In the genomic region with DNA sequence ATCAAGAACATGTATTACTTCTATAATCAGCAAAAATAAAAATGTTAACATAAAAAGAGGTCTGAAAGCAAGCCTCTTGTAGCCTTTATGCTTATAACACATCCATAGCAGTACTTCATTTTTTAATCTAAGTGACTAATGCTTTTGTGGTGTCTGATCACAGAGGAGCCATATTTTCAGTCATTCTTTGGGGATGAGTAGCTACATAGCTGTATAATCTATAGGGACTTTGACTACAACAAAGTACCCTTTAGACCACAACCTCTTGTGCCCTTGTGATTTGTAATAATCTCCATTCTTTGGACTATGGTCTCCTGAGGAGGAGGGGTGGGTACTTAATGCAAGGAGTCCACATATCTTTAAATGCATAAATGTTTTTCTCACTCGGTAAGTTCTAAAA, we compare ENCODE assay signal across 18 cellular contexts. TPM values are rescaled to one million over a fixed set of nuclear protein-coding genes. Genes with fewer than 3 reads are reported as not detected.
DNase-seq lines count a peak whose midpoint lies in the region; ATAC-seq, FAIRE-seq and TF ChIP-seq lines count a peak whose summit lies in the region.
"Had no signal": no experiment of that assay in that cellular context is flagged by ENCODE, and none has a peak within 500 bp of the region (broad histone marks: within the 10 kb centered on the region; RNA-seq: fewer than 3 reads in every experiment).

No MANE protein-coding gene starts in this region.

- H3K9ac ChIP-seq in astrocyte (ENCODE audit: low read length), result peak overlapping the region; percentile 28
- H3K9ac ChIP-seq: neural progenitor cell had no signal

- H3K4me2 ChIP-seq in astrocyte (ENCODE audit: low read length), result peak overlapping the region; percentile 61
- H3K4me2 ChIP-seq: neural progenitor cell had no signal

- no peaks in the 10 kb centered on the region for H3K36me3 ChIP-seq in astrocyte (ENCODE audit: insufficient read depth, low read length)
- H3K36me3 ChIP-seq: neural progenitor cell, right lobe of liver, SJCRH30, upper lobe of left lung had no signal

- intact Hi-C loops in activated CD4-positive, alpha-beta T cell treated with anti-CD3 and anti-CD28 coated beads, Interleukin-2, amount 10 ng/mL, durations not matched to agents 24 days and 14 days (cut with micrococcal nuclease), result no loop called here

- TF ChIP-seq CTCF in AG04450 (IDR thresholded peaks at IDR 0.05; ENCODE audit: low read depth, low read length) (no peak), HFFc6 (IDR thresholded peaks at IDR 0.05) (no peak), astrocyte (IDR thresholded peaks at IDR 0.05; ENCODE audit: insufficient read depth, low read depth, low read length) (no peak)

- H3K27me3 ChIP-seq in AG04450 (ENCODE audit: control insufficient read depth, insufficient read depth, low read length), result no peaks in the 10 kb centered on the region
- H3K27me3 ChIP-seq in astrocyte (ENCODE audit: insufficient read depth, low read length), result no peaks in the 10 kb centered on the region
- H3K27me3 ChIP-seq: body of pancreas, neural progenitor cell, right lobe of liver, SJCRH30, upper lobe of left lung had no signal

- peaks cover 32% of the 10 kb centered on the region for H3K4me1 ChIP-seq in astrocyte (ENCODE audit: insufficient read depth, low read length)
- H3K4me1 ChIP-seq: body of pancreas, neural progenitor cell, right lobe of liver, SJCRH30, upper lobe of left lung had no signal

- no peak for ATAC-seq in GM21786 (IDR thresholded peaks at IDR 0.05; ENCODE audit: unreplicated experiment)
- ATAC-seq: activated CD8-positive, alpha-beta T cell treated with anti-CD3 and anti-CD28 coated beads for 36 hours; body of pancreas; effector memory CD8-positive, alpha-beta T cell; right lobe of liver had no signal

- no peaks in the 10 kb centered on the region for H3K9me3 Mint-ChIP-seq in HFFc6
- no peaks in the 10 kb centered on the region for H3K9me3 Mint-ChIP-seq in astrocyte (ENCODE audit: unreplicated experiment)
- H3K9me3 Mint-ChIP-seq in activated CD4-positive, alpha-beta T cell treated with anti-CD3 and anti-CD28 coated beads, Interleukin-2, amount 10 ng/mL, durations not matched to agents 24 days and 14 days, result no peaks in the 10 kb centered on the region
- H3K9me3 Mint-ChIP-seq: activated CD8-positive, alpha-beta T cell treated with anti-CD3 and anti-CD28 coated beads for 36 hours; effector memory CD8-positive, alpha-beta T cell had no signal

- H3K36me3 Mint-ChIP-seq in HFFc6 (ENCODE audit: low read depth) (no peaks in the 10 kb centered on the region), astrocyte (ENCODE audit: low read depth, unreplicated experiment) (peaks cover 4% of the 10 kb centered on the region)
- H3K36me3 Mint-ChIP-seq in activated CD4-positive, alpha-beta T cell treated with anti-CD3 and anti-CD28 coated beads, Interleukin-2, amount 10 ng/mL, durations not matched to agents 24 days and 14 days (ENCODE audit: low read depth), result no peaks in the 10 kb centered on the region
- H3K36me3 Mint-ChIP-seq: neural progenitor cell had no signal

- H3K4me3 Mint-ChIP-seq in HFFc6, result peak overlapping the region; percentile 50; the same call in 1 of the 2 replicates
- no peak overlapping the region for H3K4me3 Mint-ChIP-seq in astrocyte (ENCODE audit: unreplicated experiment)
- no peak overlapping the region for H3K4me3 Mint-ChIP-seq in activated CD4-positive, alpha-beta T cell treated with anti-CD3 and anti-CD28 coated beads, Interleukin-2, amount 10 ng/mL, durations not matched to agents 24 days and 14 days
- H3K4me3 Mint-ChIP-seq: activated CD8-positive, alpha-beta T cell treated with anti-CD3 and anti-CD28 coated beads for 36 hours; B cell; effector memory CD8-positive, alpha-beta T cell; neural progenitor cell had no signal

- POLR2A ChIA-PET in AG04450 (lab: Yijun Ruan, JAX), result no interaction called here

- DNase-seq in AG04450 (ENCODE audit: low read depth, low spot score), result peak; percentile 20
- peak; percentile 64 for DNase-seq in HFFc6
- DNase-seq in astrocyte (ENCODE audit: low read depth), result peak; percentile 86
- peak; percentile 32 for DNase-seq in foreskin melanocyte
- DNase-seq in activated CD4-positive, alpha-beta T cell treated with anti-CD3 and anti-CD28 coated beads, Interleukin-2, amount 10 ng/mL, durations not matched to agents 24 days and 14 days, result no peak
- no peak for DNase-seq in NAMALWA (ENCODE audit: low spot score)
- no peak for DNase-seq in SK-N-DZ (ENCODE audit: low spot score)
- DNase-seq: activated CD8-positive, alpha-beta T cell treated with anti-CD3 and anti-CD28 coated beads for 36 hours; activated effector memory CD4-positive, alpha-beta T cell treated with Interleukin-2 at 50 U/mL for 16 hours; body of pancreas; effector memory CD8-positive, alpha-beta T cell; KG1; right lobe of liver; SJCRH30; upper lobe of left lung had no signal

- no peak overlapping the region for H3K4me3 ChIP-seq in AG04450 (ENCODE audit: low read depth, low read length)
- no peak overlapping the region for H3K4me3 ChIP-seq in astrocyte (ENCODE audit: insufficient read depth, low read depth, low read length)
- H3K4me3 ChIP-seq: body of pancreas, neural progenitor cell, right lobe of liver, SJCRH30, upper lobe of left lung had no signal

- peaks cover 56% of the 10 kb centered on the region for H3K4me1 Mint-ChIP-seq in HFFc6 (ENCODE audit: low read depth)
- H3K4me1 Mint-ChIP-seq in astrocyte (ENCODE audit: low read depth, unreplicated experiment), result peaks cover 31% of the 10 kb centered on the region
- peaks cover 1% of the 10 kb centered on the region for H3K4me1 Mint-ChIP-seq in activated CD4-positive, alpha-beta T cell treated with anti-CD3 and anti-CD28 coated beads, Interleukin-2, amount 10 ng/mL, durations not matched to agents 24 days and 14 days
- H3K4me1 Mint-ChIP-seq: B cell, neural progenitor cell had no signal

- CTCF ChIA-PET in AG04450 (lab: Charles Lee), result no interaction called here

- H3K27ac ChIP-seq in AG04450 (ENCODE audit: low read depth, low read length) (no peak overlapping the region), astrocyte (ENCODE audit: low read depth, low read length) (peak overlapping the region; percentile 75)
- H3K27ac ChIP-seq: body of pancreas, neural progenitor cell, right lobe of liver, SJCRH30, upper lobe of left lung had no signal

- H3K27ac Mint-ChIP-seq in HFFc6, result peak overlapping the region; percentile 76
- peak overlapping the region; percentile 72 for H3K27ac Mint-ChIP-seq in astrocyte (ENCODE audit: unreplicated experiment)
- H3K27ac Mint-ChIP-seq in activated CD4-positive, alpha-beta T cell treated with anti-CD3 and anti-CD28 coated beads, Interleukin-2, amount 10 ng/mL, durations not matched to agents 24 days and 14 days, result no peak overlapping the region
- H3K27ac Mint-ChIP-seq: activated CD8-positive, alpha-beta T cell treated with anti-CD3 and anti-CD28 coated beads for 36 hours; B cell; effector memory CD8-positive, alpha-beta T cell had no signal

- H3K27me3 Mint-ChIP-seq in HFFc6 (ENCODE audit: insufficient read depth), result no peaks in the 10 kb centered on the region
- H3K27me3 Mint-ChIP-seq in astrocyte (ENCODE audit: low read depth, unreplicated experiment), result no peaks in the 10 kb centered on the region
- no peaks in the 10 kb centered on the region for H3K27me3 Mint-ChIP-seq in activated CD4-positive, alpha-beta T cell treated with anti-CD3 and anti-CD28 coated beads, Interleukin-2, amount 10 ng/mL, durations not matched to agents 24 days and 14 days
- H3K27me3 Mint-ChIP-seq: activated CD8-positive, alpha-beta T cell treated with anti-CD3 and anti-CD28 coated beads for 36 hours; B cell; effector memory CD8-positive, alpha-beta T cell had no signal

- FAIRE-seq in astrocyte (lab: Jason Lieb, UNC), result no peak

- no peak overlapping the region for H2AFZ ChIP-seq in astrocyte (ENCODE audit: low read depth, low read length)
- H2AFZ ChIP-seq: neural progenitor cell had no signal

- H3K9me3 ChIP-seq in AG04450 (ENCODE audit: control insufficient read depth, insufficient read depth, low read length), result no peaks in the 10 kb centered on the region
- H3K9me3 ChIP-seq in astrocyte (ENCODE audit: insufficient read depth, low read depth, low read length), result no peaks in the 10 kb centered on the region
- H3K9me3 ChIP-seq: body of pancreas, right lobe of liver, SJCRH30, upper lobe of left lung had no signal

- H3K79me2 ChIP-seq in astrocyte (ENCODE audit: insufficient read depth, low read length), result no peaks in the 10 kb centered on the region

- no peaks in the 10 kb centered on the region for H4K20me1 ChIP-seq in astrocyte (ENCODE audit: insufficient read depth, low read length)

RNA-seq across cellular contexts. Expression of gene DRP2, which starts 9.6 kb away (rescaled TPM):
- 4.3 and 5.5 TPM in 2 replicates for polyA plus RNA-seq in AG04450 (2011; rRNA removed)
- polyA minus RNA-seq in AG04450 (2011; rRNA and poly(A)+ RNA removed), result 9.4 and 10.0 TPM in 2 replicates
- total RNA-seq in HFFc6 (2021; fragmentation: NEBNext Ultra II Directional; extraction: Animal tissue kit (Norgen Biotek cat#: 25700)), result under 1 TPM; 0.30 to 0.55 (median 0.37) TPM
- 4.2 and 5.4 TPM in 2 replicates for total RNA-seq in astrocyte
- total RNA-seq in activated CD4-positive, alpha-beta T cell treated with anti-CD3 and anti-CD28 coated beads, Interleukin-2, amount 10 ng/mL, durations not matched to agents 24 days and 14 days, result 0.28 and 0.31 TPM in 2 replicates
- polyA plus RNA-seq in SK-N-DZ (2014; cell fraction: cytosol; rRNA removed), result 1.5 and 2.0 TPM in 2 replicates
- 5.3 and 7.1 TPM in 2 replicates for polyA plus RNA-seq in SK-N-DZ (2014; cell fraction: nucleus; rRNA removed)
- total RNA-seq: B cell, body of pancreas, right lobe of liver had no signal

Comparison
In these comparisons a context has a peak if more than half of its experiments do, and no peak if none do; other contexts are left out.
1. DNase-seq: peak in AG04450 (single experiment), HFFc6 (single experiment), astrocyte (single experiment) and foreskin melanocyte (single experiment); none in activated CD4-positive, alpha-beta T cell treated with anti-CD3 and anti-CD28 coated beads, Interleukin-2, amount 10 ng/mL, durations not matched to agents 24 days and 14 days (single experiment), NAMALWA (single experiment) and SK-N-DZ (single experiment).